8 cellular contexts compared by ENCODE assay signal in the genomic region with DNA sequence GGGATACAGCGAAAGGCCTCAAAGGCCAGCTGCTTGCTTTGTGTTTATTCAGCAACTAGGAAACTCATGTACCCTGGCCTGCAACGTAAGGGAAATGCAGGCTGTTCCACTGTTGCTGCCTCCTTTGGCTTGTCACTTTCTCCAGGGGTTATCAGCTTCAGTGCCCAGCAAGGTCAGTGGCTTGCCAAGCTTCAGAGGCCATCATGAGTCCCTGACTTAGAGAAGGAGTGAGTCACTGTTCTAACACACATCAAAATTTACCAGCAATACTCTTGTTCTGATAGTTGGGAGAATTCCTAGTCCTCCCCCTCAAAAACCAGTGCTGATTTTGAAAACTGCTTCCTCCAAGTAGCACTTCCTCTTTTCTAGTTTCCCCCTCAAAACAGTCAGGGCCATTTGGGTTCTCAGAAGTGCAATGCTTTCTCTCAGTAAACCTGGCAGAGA.
DNase-seq lines count a peak whose midpoint lies in the region; ATAC-seq lines count a peak whose summit lies in the region.
"Had no signal": no experiment of that assay in that cellular context is flagged by ENCODE, and none has a peak within 500 bp of the region (broad histone marks: within the 10 kb centered on the region; RNA-seq: fewer than 3 reads in every experiment).

No MANE protein-coding gene starts in this region.

- H3K27ac Mint-ChIP-seq in activated CD8-positive, alpha-beta T cell treated with anti-CD3 and anti-CD28 coated beads, Interleukin-2, amount 10 ng/mL, durations not matched to agents 7 days and 5 days = no peak overlapping the region

- ATAC-seq in GM19463 (IDR thresholded peaks at IDR 0.05; ENCODE audit: unreplicated experiment) (peak; percentile 84), HG03354 (IDR thresholded peaks at IDR 0.05; ENCODE audit: poor library complexity, severe bottlenecking, unreplicated experiment) (peak; percentile 90)
- ATAC-seq in activated CD8-positive, alpha-beta T cell treated with anti-CD3 and anti-CD28 coated beads, Interleukin-2, amount 10 ng/mL, durations not matched to agents 7 days and 5 days = no peak

- CTCF ChIA-PET in activated CD8-positive, alpha-beta T cell treated with anti-CD3 and anti-CD28 coated beads, Interleukin-2, amount 10 ng/mL, durations not matched to agents 7 days and 5 days (lab: Charles Lee) = no interaction called here

- H3K27me3 ChIP-seq in mucosa of rectum (ENCODE audit: control insufficient read depth in 2 of 2, insufficient read depth in 2 of 2, low read length in 2 of 2) = no peaks in the 10 kb centered on the region

- DNase-seq in NCI-H1092 (lab: John Stamatoyannopoulos, UW) (no peak), NCI-H1417 treated with DMSO at 0.1 percent for 48 hours (lab: John Stamatoyannopoulos, UW) (no peak)
- DNase-seq in activated CD8-positive, alpha-beta T cell treated with anti-CD3 and anti-CD28 coated beads, Interleukin-2, amount 10 ng/mL, durations not matched to agents 7 days and 5 days = no peak

- no peaks in the 10 kb centered on the region for H3K36me3 ChIP-seq in mucosa of rectum (ENCODE audit: control insufficient read depth in 2 of 2, insufficient read depth in 2 of 2, low read length in 2 of 2)

- H3K27me3 Mint-ChIP-seq in activated CD8-positive, alpha-beta T cell treated with anti-CD3 and anti-CD28 coated beads, Interleukin-2, amount 10 ng/mL, durations not matched to agents 7 days and 5 days (ENCODE audit: low read depth) = no peaks in the 10 kb centered on the region

- H3K9ac ChIP-seq in mucosa of rectum (ENCODE audit: low read depth in 1 of 2, low read length in 2 of 2) = peak overlapping the region in 1 of 2 donors; percentile 38

- no peaks in the 10 kb centered on the region for H3K36me3 Mint-ChIP-seq in activated CD8-positive, alpha-beta T cell treated with anti-CD3 and anti-CD28 coated beads, Interleukin-2, amount 10 ng/mL, durations not matched to agents 7 days and 5 days (ENCODE audit: low read depth)

- H3K9me3 ChIP-seq in mucosa of rectum (ENCODE audit: control insufficient read depth in 2 of 2, low read length in 2 of 2) = no peaks in the 10 kb centered on the region

- peak overlapping the region in 1 of 2 donors; percentile 1 for H3K4me3 ChIP-seq in mucosa of rectum (ENCODE audit: low read length in 2 of 2)
- H3K4me3 ChIP-seq: SK-N-MC had no signal

- no peak overlapping the region for H3K4me3 Mint-ChIP-seq in activated CD8-positive, alpha-beta T cell treated with anti-CD3 and anti-CD28 coated beads, Interleukin-2, amount 10 ng/mL, durations not matched to agents 7 days and 5 days

- no peaks in the 10 kb centered on the region for H3K4me1 ChIP-seq in mucosa of rectum (ENCODE audit: control insufficient read depth in 2 of 2, insufficient read depth in 2 of 2, low read length in 2 of 2)

- no peaks in the 10 kb centered on the region for H3K9me3 Mint-ChIP-seq in activated CD8-positive, alpha-beta T cell treated with anti-CD3 and anti-CD28 coated beads, Interleukin-2, amount 10 ng/mL, durations not matched to agents 7 days and 5 days (ENCODE audit: insufficient read depth)

- peak overlapping the region; percentile 32 for H3K27ac ChIP-seq in angular gyrus (ENCODE audit: low read depth, low read length)
- H3K27ac ChIP-seq in mucosa of rectum (ENCODE audit: low read depth in 2 of 2, low read length in 2 of 2) = peak overlapping the region; percentile 26 to 66
- H3K27ac ChIP-seq: SK-N-MC had no signal

- no peaks in the 10 kb centered on the region for H3K4me1 Mint-ChIP-seq in activated CD8-positive, alpha-beta T cell treated with anti-CD3 and anti-CD28 coated beads, Interleukin-2, amount 10 ng/mL, durations not matched to agents 7 days and 5 days (ENCODE audit: low read depth)

- POLR2A ChIA-PET in activated CD8-positive, alpha-beta T cell treated with anti-CD3 and anti-CD28 coated beads, Interleukin-2, amount 10 ng/mL, durations not matched to agents 7 days and 5 days (lab: Charles Lee) = no interaction called here
